25 cellular contexts compared by ENCODE assay signal in genomic region chr1:197362871-197363270, GRCh38.
"Had no signal": no experiment of that assay in that cellular context is flagged by ENCODE, and none has a peak within 500 bp of the region (broad histone marks: within the 10 kb centered on the region; RNA-seq: fewer than 3 reads in every experiment).

No MANE protein-coding gene starts in this region.

- H3K27ac ChIP-seq: left ventricle myocardium inferior, ovary, prostate gland, skin epidermis, spleen, stomach, testis, thyroid gland, transverse colon, upper lobe of left lung had no signal

- H3K4me1 ChIP-seq: prostate gland, spleen, stomach, thyroid gland, transverse colon, upper lobe of left lung had no signal

- H3K36me3 ChIP-seq: left ventricle myocardium inferior, ovary, prostate gland, spleen, stomach, thyroid gland, transverse colon, upper lobe of left lung had no signal

- H3K9me3 ChIP-seq: left ventricle myocardium inferior, ovary, prostate gland, spleen, stomach, testis, thyroid gland, transverse colon, upper lobe of left lung had no signal

- FAIRE-seq: urothelium cell line had no signal

- H3K27me3 ChIP-seq: ovary, spleen, stomach, testis, thyroid gland, transverse colon, upper lobe of left lung had no signal

- H3K4me3 ChIP-seq: left ventricle myocardium inferior, lung, ovary, prostate gland, skin epidermis, spleen, stomach, testis, thyroid gland, transverse colon, upper lobe of left lung had no signal

- DNase-seq: hypothalamus; immature natural killer cell; islet precursor cell; left ventricle myocardium inferior; mesendoderm; naive B cell; natural killer cell; ovary; retina; right cardiac atrium; spleen; stimulated activated CD4-positive, alpha-beta T cell treated with anti-CD3 and anti-CD28 coated beads, Interleukin-1b, Interleukin-23, amount 100 ng/mL, for 48 hours; stimulated activated CD4-positive, alpha-beta T cell treated with anti-CD3 and anti-CD28 coated beads, Interleukin-4, amount 100 ng/mL, for 1 hour; stimulated activated naive B cell treated with anti-CD40 and anti-IgM and Interleukin-4, amounts not matched to agents 10 μg/mL and 1 μg/mL and 100 μg/mL, for 72 hours; stimulated activated naive CD8-positive, alpha-beta T cell treated with anti-CD3 and anti-CD28 coated beads, Interleukin-15, Interleukin-2, amounts not matched to agents 100 U/mL and 50 U/mL, for 24 hours; stomach; testis; thyroid gland; transverse colon; upper lobe of left lung had no signal

- ATAC-seq: natural killer cell; right cardiac atrium; sciatic nerve; stimulated activated naive B cell treated with anti-CD40 and anti-IgM and Interleukin-4, amounts not matched to agents 10 μg/mL and 1 μg/mL and 100 μg/mL, for 72 hours; stimulated activated naive CD8-positive, alpha-beta T cell treated with anti-CD3 and anti-CD28 coated beads, Interleukin-15, Interleukin-2, amounts not matched to agents 100 U/mL and 50 U/mL, for 24 hours had no signal
